22 cellular contexts compared by ENCODE assay signal in genomic region chr20:41377275-41377674, GRCh38. TPM values are rescaled to one million over a fixed set of nuclear protein-coding genes. Genes with fewer than 3 reads are reported as not detected.
DNase-seq lines count a peak whose midpoint lies in the region; ATAC-seq, FAIRE-seq and TF ChIP-seq lines count a peak whose summit lies in the region.
"Had no signal": no experiment of that assay in that cellular context is flagged by ENCODE, and none has a peak within 500 bp of the region (broad histone marks: within the 10 kb centered on the region; RNA-seq: fewer than 3 reads in every experiment).

No MANE protein-coding gene starts in this region.

- CTCF ChIA-PET in Panc1 (lab: Charles Lee) = no interaction called here
- CTCF ChIA-PET in HepG2 (lab: Yijun Ruan, JAX; ENCODE audit: low intra/inter-chr PET ratio, low total read pairs) = no interaction called here

- TF ChIP-seq EP300 in HepG2 (IDR thresholded peaks at IDR 0.05; ENCODE audit: low read depth in 2 of 2, low read length in 2 of 2) (no peak), HepG2 (CRISPR knock-in tag; IDR thresholded peaks at IDR 0.05; ENCODE audit: borderline replicate concordance) (no peak)

- no peak for TF ChIP-seq RAD21 in HepG2 (CRISPR knock-in tag; IDR thresholded peaks at IDR 0.05)

- 14% methylated on average over 6 of the region's 6 CpGs for WGBS in HepG2 (ENCODE audit: low lambda C conversion rate)

- DNase-seq in Panc1 (ENCODE audit: low read depth, low spot score) (no peak), HepG2 (ENCODE audit: low spot score) (no peak), HuH-7.5 (ENCODE audit: low spot score) (no peak), NCI-H187 (lab: John Stamatoyannopoulos, UW) (no peak)
- DNase-seq in stimulated activated naive B cell treated with anti-CD40 and anti-IgM and Interleukin-4, amounts not matched to agents 10 μg/mL and 1 μg/mL and 100 μg/mL, for 72 hours = no peak
- DNase-seq: AML-193, DMS153, DMS79 treated with DMSO at 0.1 percent for 48 hours, GF-D8, HCEC 1CT, HFFc6, KG1 had no signal

- in situ Hi-C loops in Panc1 (cut with HindIII; ENCODE audit: low pct_unique_long_range_greater_than_20kb, low sequenced_read_pairs) = no loop called here
- in situ Hi-C loops in HepG2 (cut with HindIII; ENCODE audit: extremely low pct_ligation_motif_present, low pct_unique_long_range_greater_than_20kb) = no loop called here

- peak overlapping the region in 8 of 11 experiments; percentile 8 to 61 (median 38); a peak in 11 of 22 replicates for H3K4me2 ChIP-seq in BLaER1 treated with 17β-estradiol and CSF1 and Interleukin-3, amounts not matched to agents 10 nM and 100 nM
- no peak overlapping the region for H3K4me2 ChIP-seq in HepG2 (ENCODE audit: low read depth, low read length)
- H3K4me2 ChIP-seq: GM23338 had no signal

- peak overlapping the region; percentile 59 for H3K27ac Mint-ChIP-seq in stimulated activated naive B cell treated with anti-CD40 and anti-IgM and Interleukin-4, amounts not matched to agents 10 μg/mL and 1 μg/mL and 100 μg/mL, for 72 hours
- H3K27ac Mint-ChIP-seq: CD14-positive monocyte, GM23338, HFFc6, IgD-negative memory B cell had no signal

- H2AFZ ChIP-seq in HepG2 (ENCODE audit: low read length) = no peak overlapping the region
- H2AFZ ChIP-seq: GM23338 had no signal

- H3K4me1 Mint-ChIP-seq in stimulated activated naive B cell treated with anti-CD40 and anti-IgM and Interleukin-4, amounts not matched to agents 10 μg/mL and 1 μg/mL and 100 μg/mL, for 72 hours = no peaks in the 10 kb centered on the region
- H3K4me1 Mint-ChIP-seq: CD4-positive, alpha-beta memory T cell; IgD-negative memory B cell had no signal

- peaks cover 0 to 5% of the 10 kb centered on the region in 2 donors for H3K36me3 Mint-ChIP-seq in stimulated activated naive B cell treated with anti-CD40 and anti-IgM and Interleukin-4, amounts not matched to agents 10 μg/mL and 1 μg/mL and 100 μg/mL, for 72 hours
- H3K36me3 Mint-ChIP-seq: CD14-positive monocyte; CD4-positive, alpha-beta memory T cell had no signal

- no peak for TF ChIP-seq POLR2A in HepG2 (IDR thresholded peaks at IDR 0.05; ENCODE audit: insufficient read depth in 1 of 2, low read depth in 2 of 2, low read length in 2 of 2)

- TF ChIP-seq CTCF in Panc1 (IDR thresholded peaks at IDR 0.05) = no peak
- TF ChIP-seq CTCF in HepG2 (CRISPR knock-in tag; IDR thresholded peaks at IDR 0.05) = no peak

- H3K27me3 Mint-ChIP-seq in stimulated activated naive B cell treated with anti-CD40 and anti-IgM and Interleukin-4, amounts not matched to agents 10 μg/mL and 1 μg/mL and 100 μg/mL, for 72 hours = peaks cover 56 to 76% of the 10 kb centered on the region in 2 donors

- H3K9me3 Mint-ChIP-seq in stimulated activated naive B cell treated with anti-CD40 and anti-IgM and Interleukin-4, amounts not matched to agents 10 μg/mL and 1 μg/mL and 100 μg/mL, for 72 hours = peaks cover 5% of the 10 kb centered on the region in 2 donors
- H3K9me3 Mint-ChIP-seq: IgD-negative memory B cell had no signal

- FAIRE-seq in HepG2 (lab: Jason Lieb, UNC) = no peak
- FAIRE-seq: A204.1, H54 had no signal

- peaks cover 18 to 41% (median 30%) of the 10 kb centered on the region in 10 experiments for H3K4me1 ChIP-seq in BLaER1 treated with 17β-estradiol and CSF1 and Interleukin-3, amounts not matched to agents 10 nM and 100 nM
- H3K4me1 ChIP-seq in Panc1 (ENCODE audit: control insufficient read depth, insufficient read depth, low read length) = no peaks in the 10 kb centered on the region
- peaks cover 23% of the 10 kb centered on the region for H3K4me1 ChIP-seq in HepG2 (ENCODE audit: insufficient read depth, low read length)

- no peak overlapping the region for H3K9ac ChIP-seq in BLaER1 treated with 17β-estradiol and CSF1 and Interleukin-3, amounts not matched to agents 10 nM and 100 nM
- no peak overlapping the region for H3K9ac ChIP-seq in HepG2 (ENCODE audit: insufficient read depth, low read depth, low read length)

- H3K27ac ChIP-seq in BLaER1 treated with 17β-estradiol and CSF1 and Interleukin-3, amounts not matched to agents 10 nM and 100 nM = no peak overlapping the region
- H3K27ac ChIP-seq in Panc1 (ENCODE audit: low read length) = no peak overlapping the region
- H3K27ac ChIP-seq in HepG2 (ENCODE audit: extremely low read length, insufficient read depth, low read length) = no peak overlapping the region
- H3K27ac ChIP-seq: HL-60 had no signal

- H3K79me2 ChIP-seq in HepG2 (ENCODE audit: insufficient read depth, low read length) = no peaks in the 10 kb centered on the region

- peaks cover 0 to 11% (median 7%) of the 10 kb centered on the region in 11 experiments; a peak in 16 of 22 replicates for H3K9me3 ChIP-seq in BLaER1 treated with 17β-estradiol and CSF1 and Interleukin-3, amounts not matched to agents 10 nM and 100 nM (replicated peaks in 1 of 11)
- H3K9me3 ChIP-seq in Panc1 (ENCODE audit: control insufficient read depth, insufficient read depth, low read depth, low read length) (no peaks in the 10 kb centered on the region), HepG2 (ENCODE audit: low read length) (no peaks in the 10 kb centered on the region)

- intact Hi-C loops in Panc1 (cut with micrococcal nuclease; ENCODE audit: unreplicated experiment) (no loop called here), HepG2 (cut with micrococcal nuclease; ENCODE audit: unreplicated experiment) (no loop called here)

- no TSS peak for BruUV-seq in Panc1 (replicated peaks; lab: Mats Ljungman, UMichigan)
- no TSS peak for BruUV-seq in HepG2 (replicated peaks; lab: Mats Ljungman, UMichigan)

- H3K36me3 ChIP-seq in BLaER1 treated with 17β-estradiol and CSF1 and Interleukin-3, amounts not matched to agents 10 nM and 100 nM = no peaks in the 10 kb centered on the region
- H3K36me3 ChIP-seq in Panc1 (ENCODE audit: control insufficient read depth, insufficient read depth, low read length) = no peaks in the 10 kb centered on the region
- H3K36me3 ChIP-seq in HepG2 (replicated peaks in 1 of 2; ENCODE audit: control insufficient read depth in 1 of 2, insufficient read depth in 2 of 2, low read length in 2 of 2) = no peaks in the 10 kb centered on the region

- no peak overlapping the region for H3K4me3 ChIP-seq in BLaER1 treated with 17β-estradiol and CSF1 and Interleukin-3, amounts not matched to agents 10 nM and 100 nM
- H3K4me3 ChIP-seq in Panc1 (ENCODE audit: low read depth in 2 of 2, low read length in 2 of 2) = no peak overlapping the region
- no peak overlapping the region for H3K4me3 ChIP-seq in HepG2 (replicated peaks in 1 of 3; ENCODE audit: insufficient read depth in 1 of 3, low read depth in 2 of 3, low read length in 3 of 3)
- H3K4me3 ChIP-seq: GM23338 had no signal

- ATAC-seq in Panc1 = peak; percentile 40; the same call in 1 of the 2 replicates
- ATAC-seq in HepG2 = no peak
- ATAC-seq in stimulated activated naive B cell treated with anti-CD40 and anti-IgM and Interleukin-4, amounts not matched to agents 10 μg/mL and 1 μg/mL and 100 μg/mL, for 72 hours (replicated peaks) = no peak
- no peak for ATAC-seq in GM18511 (IDR thresholded peaks at IDR 0.05; ENCODE audit: unreplicated experiment)
- ATAC-seq: GM23338 had no signal

- H4K20me1 ChIP-seq in BLaER1 treated with 17β-estradiol and CSF1 and Interleukin-3, amounts not matched to agents 10 nM and 100 nM = peaks cover 0 to 3% (median 0%) of the 10 kb centered on the region in 11 experiments; a peak in 1 of 22 replicates
- no peaks in the 10 kb centered on the region for H4K20me1 ChIP-seq in HepG2 (ENCODE audit: insufficient read depth, low read length)

- H3K27me3 ChIP-seq in BLaER1 treated with 17β-estradiol and CSF1 and Interleukin-3, amounts not matched to agents 10 nM and 100 nM = 0 out of 22 replicates have a peak, but pooled peaks cover 0 to 3% (median 0%) of the 10 kb centered on the region in 11 experiments
- H3K27me3 ChIP-seq in Panc1 (ENCODE audit: control insufficient read depth, insufficient read depth, low read length) = peaks cover 7% of the 10 kb centered on the region; the same call in 1 of the 2 replicates
- H3K27me3 ChIP-seq in HepG2 (ENCODE audit: control insufficient read depth in 1 of 2, insufficient read depth in 2 of 2, low read length in 2 of 2) = peaks cover 6 to 61% of the 10 kb centered on the region in 2 experiments; a peak in 3 of 5 replicates

- H3K4me3 Mint-ChIP-seq in stimulated activated naive B cell treated with anti-CD40 and anti-IgM and Interleukin-4, amounts not matched to agents 10 μg/mL and 1 μg/mL and 100 μg/mL, for 72 hours = no peak overlapping the region
- H3K4me3 Mint-ChIP-seq: GM23338, HFFc6, IgD-negative memory B cell had no signal

- POLR2A ChIA-PET in Panc1 (lab: Charles Lee) (no interaction called here), HepG2 (lab: Yijun Ruan, JAX) (no interaction called here)

RNA-seq across cellular contexts. Expression of gene EMILIN3, which starts 10.7 kb away (rescaled TPM):
- total RNA-seq in Panc1 (2021; ENCODE audit: unreplicated experiment) (0.54 TPM), HepG2 (2016; rRNA removed; fragmentation: Illumina TruSeq; extraction: Trizol) (0.14 and 0.29 TPM in 2 replicates)
- 0.30 TPM for polyA plus RNA-seq in Panc1 (2012; ENCODE audit: insufficient read length)
- 0.10 TPM in 1 of 2 replicates, not detected in the other for total RNA-seq in HepG2 (2016; cell fraction: cytosol; rRNA removed; fragmentation: Illumina TruSeq; extraction: Trizol; ENCODE audit: low read depth)
- 0.16 and 0.28 TPM in 2 replicates for total RNA-seq in HepG2 (2016; cell fraction: insoluble cytoplasmic fraction; rRNA removed; fragmentation: Illumina TruSeq; extraction: Trizol)
- total RNA-seq in HepG2 (2016; cell fraction: membrane; rRNA removed; fragmentation: Illumina TruSeq; extraction: Trizol) = 0.09 and 0.10 TPM in 2 replicates
- total RNA-seq in HepG2 (2016; cell fraction: nucleus; rRNA removed; fragmentation: Illumina TruSeq; extraction: Trizol) = 0.16 TPM in 2 replicates
- polyA plus RNA-seq in HepG2 (2011; rRNA removed) = 0.25 and 0.27 TPM in 2 replicates
- polyA plus RNA-seq in HepG2 (2011; cell fraction: cytosol; rRNA removed) = 0.23 and 0.36 TPM in 2 replicates
- polyA plus RNA-seq in HepG2 (2011; cell fraction: nucleus; rRNA removed) = 0.29 and 0.35 TPM in 2 replicates
- polyA plus RNA-seq in HepG2 (2012) = 0.50 and 0.56 TPM in 2 replicates
- not detected in 2 replicates for polyA plus RNA-seq in HepG2 (2016; cell fraction: cytosol; fragmentation: Illumina TruSeq; extraction: Trizol; ENCODE audit: low read depth)
- polyA plus RNA-seq in HepG2 (2016; cell fraction: insoluble cytoplasmic fraction; fragmentation: Illumina TruSeq; extraction: Trizol; ENCODE audit: low read depth) = 0.10 and 0.19 TPM in 2 replicates
- 0.05 and 0.09 TPM in 2 replicates for polyA plus RNA-seq in HepG2 (2016; cell fraction: membrane; fragmentation: Illumina TruSeq; extraction: Trizol; ENCODE audit: low read depth)
- 0.38 and 0.41 TPM in 2 replicates for polyA plus RNA-seq in HepG2 (2016; cell fraction: nucleus; fragmentation: Illumina TruSeq; extraction: Trizol; ENCODE audit: insufficient read depth, low read depth)
- polyA minus RNA-seq in HepG2 (2011; rRNA and poly(A)+ RNA removed; ENCODE audit: low replicate concordance) = 0.05 and 1.5 TPM in 2 replicates
- 0.18 and 0.20 TPM in 2 replicates for polyA minus RNA-seq in HepG2 (2011; cell fraction: cytosol; rRNA and poly(A)+ RNA removed)
- polyA minus RNA-seq in HepG2 (2011; cell fraction: nucleus; rRNA and poly(A)+ RNA removed) = 0.13 TPM in 1 of 2 replicates, not detected in the other
- total RNA-seq: CD4-positive, alpha-beta memory T cell; HFFc6; HT1080 had no signal
- polyA plus RNA-seq: CD14-positive monocyte; CD4-positive, alpha-beta memory T cell; IgD-negative memory B cell had no signal

RNA-seq across cellular contexts. Expression of gene LPIN3, which starts 36.7 kb away (rescaled TPM):
- 21.0 TPM for total RNA-seq in Panc1 (2021; ENCODE audit: unreplicated experiment)
- polyA plus RNA-seq in Panc1 (2012; ENCODE audit: insufficient read length) = 30.0 TPM
- 3.5 and 14.2 TPM in 2 replicates for total RNA-seq in HepG2 (2016; rRNA removed; fragmentation: Illumina TruSeq; extraction: Trizol)
- 1.1 and 1.2 TPM in 2 replicates for total RNA-seq in HepG2 (2016; cell fraction: cytosol; rRNA removed; fragmentation: Illumina TruSeq; extraction: Trizol; ENCODE audit: low read depth)
- total RNA-seq in HepG2 (2016; cell fraction: insoluble cytoplasmic fraction; rRNA removed; fragmentation: Illumina TruSeq; extraction: Trizol) = 2.8 and 12.1 TPM in 2 replicates
- 1.00 and 1.4 TPM in 2 replicates for total RNA-seq in HepG2 (2016; cell fraction: membrane; rRNA removed; fragmentation: Illumina TruSeq; extraction: Trizol)
- 17.9 and 18.2 TPM in 2 replicates for total RNA-seq in HepG2 (2016; cell fraction: nucleus; rRNA removed; fragmentation: Illumina TruSeq; extraction: Trizol)
- 28.6 and 43.6 TPM in 2 replicates for polyA plus RNA-seq in HepG2 (2011; rRNA removed)
- 3.2 and 4.6 TPM in 2 replicates for polyA plus RNA-seq in HepG2 (2011; cell fraction: cytosol; rRNA removed)
- polyA plus RNA-seq in HepG2 (2011; cell fraction: nucleus; rRNA removed) = 337 and 399 TPM in 2 replicates
- 15.0 and 15.8 TPM in 2 replicates for polyA plus RNA-seq in HepG2 (2012)
- polyA plus RNA-seq in HepG2 (2016; cell fraction: cytosol; fragmentation: Illumina TruSeq; extraction: Trizol; ENCODE audit: low read depth) = 0.34 and 0.35 TPM in 2 replicates
- polyA plus RNA-seq in HepG2 (2016; cell fraction: insoluble cytoplasmic fraction; fragmentation: Illumina TruSeq; extraction: Trizol; ENCODE audit: low read depth) = 1.9 and 3.7 TPM in 2 replicates
- 0.42 and 0.58 TPM in 2 replicates for polyA plus RNA-seq in HepG2 (2016; cell fraction: membrane; fragmentation: Illumina TruSeq; extraction: Trizol; ENCODE audit: low read depth)
- 71.3 and 85.0 TPM in 2 replicates for polyA plus RNA-seq in HepG2 (2016; cell fraction: nucleus; fragmentation: Illumina TruSeq; extraction: Trizol; ENCODE audit: insufficient read depth, low read depth)
- 5.4 and 16.3 TPM in 2 replicates for polyA minus RNA-seq in HepG2 (2011; rRNA and poly(A)+ RNA removed; ENCODE audit: low replicate concordance)
- 4.1 and 4.4 TPM in 2 replicates for polyA minus RNA-seq in HepG2 (2011; cell fraction: cytosol; rRNA and poly(A)+ RNA removed)
- 35.8 and 39.4 TPM in 2 replicates for polyA minus RNA-seq in HepG2 (2011; cell fraction: nucleus; rRNA and poly(A)+ RNA removed)
- polyA plus RNA-seq: CD14-positive monocyte; CD4-positive, alpha-beta memory T cell; IgD-negative memory B cell had no signal

RNA-seq across cellular contexts. Expression of gene ZHX3, which starts 59.7 kb away (rescaled TPM):
- total RNA-seq in Panc1 (2021; ENCODE audit: unreplicated experiment) = 19.8 TPM
- polyA plus RNA-seq in Panc1 (2012; ENCODE audit: insufficient read length) = 9.0 TPM
- total RNA-seq in HepG2 (2016; rRNA removed; fragmentation: Illumina TruSeq; extraction: Trizol) = 11.7 and 13.0 TPM in 2 replicates
- 7.8 and 8.9 TPM in 2 replicates for total RNA-seq in HepG2 (2016; cell fraction: cytosol; rRNA removed; fragmentation: Illumina TruSeq; extraction: Trizol; ENCODE audit: low read depth)
- total RNA-seq in HepG2 (2016; cell fraction: insoluble cytoplasmic fraction; rRNA removed; fragmentation: Illumina TruSeq; extraction: Trizol) = 11.9 and 13.9 TPM in 2 replicates
- total RNA-seq in HepG2 (2016; cell fraction: membrane; rRNA removed; fragmentation: Illumina TruSeq; extraction: Trizol) = 9.7 and 11.7 TPM in 2 replicates
- total RNA-seq in HepG2 (2016; cell fraction: nucleus; rRNA removed; fragmentation: Illumina TruSeq; extraction: Trizol) = 13.8 and 17.1 TPM in 2 replicates
- 8.1 and 8.4 TPM in 2 replicates for polyA plus RNA-seq in HepG2 (2011; rRNA removed)
- polyA plus RNA-seq in HepG2 (2011; cell fraction: cytosol; rRNA removed) = 3.7 and 3.9 TPM in 2 replicates
- 9.0 and 9.8 TPM in 2 replicates for polyA plus RNA-seq in HepG2 (2011; cell fraction: nucleus; rRNA removed)
- 8.2 and 8.7 TPM in 2 replicates for polyA plus RNA-seq in HepG2 (2012)
- polyA plus RNA-seq in HepG2 (2016; cell fraction: cytosol; fragmentation: Illumina TruSeq; extraction: Trizol; ENCODE audit: low read depth) = 8.5 and 10.7 TPM in 2 replicates
- 11.8 and 13.5 TPM in 2 replicates for polyA plus RNA-seq in HepG2 (2016; cell fraction: insoluble cytoplasmic fraction; fragmentation: Illumina TruSeq; extraction: Trizol; ENCODE audit: low read depth)
- 8.4 and 11.6 TPM in 2 replicates for polyA plus RNA-seq in HepG2 (2016; cell fraction: membrane; fragmentation: Illumina TruSeq; extraction: Trizol; ENCODE audit: low read depth)
- 15.2 and 17.6 TPM in 2 replicates for polyA plus RNA-seq in HepG2 (2016; cell fraction: nucleus; fragmentation: Illumina TruSeq; extraction: Trizol; ENCODE audit: insufficient read depth, low read depth)
- polyA minus RNA-seq in HepG2 (2011; rRNA and poly(A)+ RNA removed; ENCODE audit: low replicate concordance) = 14.5 and 16.9 TPM in 2 replicates
- polyA minus RNA-seq in HepG2 (2011; cell fraction: cytosol; rRNA and poly(A)+ RNA removed) = 4.8 and 7.9 TPM in 2 replicates
- polyA minus RNA-seq in HepG2 (2011; cell fraction: nucleus; rRNA and poly(A)+ RNA removed) = 8.8 and 10.6 TPM in 2 replicates
